ENCODE assay signal across 22 cellular contexts in the genomic region with DNA sequence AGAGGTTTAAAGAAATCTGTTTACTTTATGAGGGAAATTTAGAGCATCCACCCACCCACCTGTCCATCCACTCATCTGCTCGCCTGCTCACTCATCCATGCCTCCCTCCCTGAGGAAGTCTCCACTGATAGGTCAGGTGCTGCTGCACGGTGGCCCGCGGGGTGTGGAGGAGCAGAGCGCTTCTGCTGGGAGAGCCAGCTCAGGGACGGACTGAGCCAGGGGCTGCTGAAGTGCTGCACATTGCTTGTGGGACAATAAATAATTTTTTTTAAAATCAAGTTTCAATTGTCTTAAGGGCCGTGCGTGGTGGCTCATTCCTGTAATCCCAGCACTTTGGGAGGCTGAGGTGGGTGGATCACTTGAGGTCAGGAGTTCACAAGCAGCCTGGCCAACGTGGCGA.
DNase-seq lines count a peak whose midpoint lies in the region; ATAC-seq and TF ChIP-seq lines count a peak whose summit lies in the region.
"Had no signal": no experiment of that assay in that cellular context is flagged by ENCODE, and none has a peak within 500 bp of the region (broad histone marks: within the 10 kb centered on the region; RNA-seq: fewer than 3 reads in every experiment).

No MANE protein-coding gene starts in this region.

- peaks cover 98% of the 10 kb centered on the region for H3K36me3 Mint-ChIP-seq in activated T-helper 17 cell treated with anti-CD3 and anti-CD28 coated beads, Interleukin-2, amount 50 U/mL, for 72 hours (ENCODE audit: low read depth)
- H3K36me3 Mint-ChIP-seq in nephron progenitor cell (ENCODE audit: low read depth), result peaks cover 13% of the 10 kb centered on the region

- no peak overlapping the region for H3K4me3 ChIP-seq in uterus

- intact Hi-C loops in uterus (cut with DNase I; ENCODE audit: low total_unique reads), result no loop called here

- H3K27me3 Mint-ChIP-seq in activated T-helper 17 cell treated with anti-CD3 and anti-CD28 coated beads, Interleukin-2, amount 50 U/mL, for 72 hours, result no peaks in the 10 kb centered on the region
- no peaks in the 10 kb centered on the region for H3K27me3 Mint-ChIP-seq in nephron progenitor cell (ENCODE audit: low read depth, poor library complexity)
- H3K27me3 Mint-ChIP-seq: CD4-positive, alpha-beta T cell had no signal

- TF ChIP-seq POLR2A in uterus (IDR thresholded peaks at IDR 0.05), result no peak

- H3K27ac ChIP-seq in uterus, result no peak overlapping the region

- no peak for TF ChIP-seq CTCF in nephron progenitor cell (IDR thresholded peaks at IDR 0.05)
- TF ChIP-seq CTCF in uterus (IDR thresholded peaks at IDR 0.05), result no peak

- H3K27ac Mint-ChIP-seq in activated T-helper 17 cell treated with anti-CD3 and anti-CD28 coated beads, Interleukin-2, amount 50 U/mL, for 72 hours, result peak overlapping the region; percentile 49
- peak overlapping the region; percentile 80 for H3K27ac Mint-ChIP-seq in nephron progenitor cell
- H3K27ac Mint-ChIP-seq: CD4-positive, alpha-beta T cell had no signal

- no peaks in the 10 kb centered on the region for H3K4me1 ChIP-seq in uterus
- H3K4me1 ChIP-seq: BE2C had no signal

- no peak overlapping the region for H3K4me3 Mint-ChIP-seq in activated T-helper 17 cell treated with anti-CD3 and anti-CD28 coated beads, Interleukin-2, amount 50 U/mL, for 72 hours
- no peak overlapping the region for H3K4me3 Mint-ChIP-seq in nephron progenitor cell
- H3K4me3 Mint-ChIP-seq: CD4-positive, alpha-beta T cell; H9 had no signal

- no peaks in the 10 kb centered on the region for H3K36me3 ChIP-seq in uterus
- H3K36me3 ChIP-seq: BE2C had no signal

- H3K4me1 Mint-ChIP-seq in activated T-helper 17 cell treated with anti-CD3 and anti-CD28 coated beads, Interleukin-2, amount 50 U/mL, for 72 hours, result peaks cover 26% of the 10 kb centered on the region
- H3K4me1 Mint-ChIP-seq in nephron progenitor cell, result peaks cover 47% of the 10 kb centered on the region

- DNase-seq in NCI-H2029 (lab: John Stamatoyannopoulos, UW) (peak; percentile 15), NCI-H2029 treated with DMSO at 0.1 percent for 48 hours (lab: John Stamatoyannopoulos, UW) (no peak), Caki2 (ENCODE audit: low read depth) (peak; percentile 30), nephron progenitor cell (peak; percentile 33), uterus (no peak)
- DNase-seq: BE2C; Calu3; CD4-positive, alpha-beta T cell; DND-41; H9; KBM-7; NCI-H1105; NCI-H2171; NCI-H774; PC-3; RPMI8226; SHP77 treated with DMSO at 0.1 percent for 48 hours; SK-N-SH had no signal

- in situ Hi-C loops in Caki2 (cut with HindIII; ENCODE audit: low pct_unique_long_range_greater_than_20kb, low sequenced_read_pairs), result no loop called here

- H3K9me3 ChIP-seq in uterus, result no peaks in the 10 kb centered on the region
- H3K9me3 ChIP-seq: BE2C, SK-N-SH had no signal

- no peaks in the 10 kb centered on the region for H3K27me3 ChIP-seq in uterus
- H3K27me3 ChIP-seq: BE2C had no signal

- ATAC-seq in activated T-helper 17 cell treated with anti-CD3 and anti-CD28 coated beads, Interleukin-2, amount 50 U/mL, for 72 hours (replicated peaks), result no peak
- no peak for ATAC-seq in GM18907 (IDR thresholded peaks at IDR 0.05; ENCODE audit: unreplicated experiment)
- ATAC-seq in HG03039 (IDR thresholded peaks at IDR 0.05; ENCODE audit: unreplicated experiment), result no peak
- ATAC-seq: HepG2, PC-3 had no signal

- no peaks in the 10 kb centered on the region for H3K9me3 Mint-ChIP-seq in activated T-helper 17 cell treated with anti-CD3 and anti-CD28 coated beads, Interleukin-2, amount 50 U/mL, for 72 hours
- H3K9me3 Mint-ChIP-seq in nephron progenitor cell, result no peaks in the 10 kb centered on the region
- H3K9me3 Mint-ChIP-seq: CD4-positive, alpha-beta T cell; H9 had no signal

Comparison
In these comparisons a context has a peak if more than half of its experiments do, and no peak if none do; other contexts are left out.
1. DNase-seq: peak in NCI-H2029 (single experiment), Caki2 (single experiment) and nephron progenitor cell (single experiment); none in NCI-H2029 treated with DMSO at 0.1 percent for 48 hours (single experiment) and uterus (0 of 2).